In genomic region chr1:221887091-221887746, GRCh38 we compare ENCODE assay signal across 8 cellular contexts.
DNase-seq lines count a peak whose midpoint lies in the region; ATAC-seq and TF ChIP-seq lines count a peak whose summit lies in the region.

No MANE protein-coding gene starts in this region.

- peak overlapping the region; percentile 17 for H2AFZ ChIP-seq in mammary epithelial cell (ENCODE audit: low read depth, low read length)

- H3K4me3 ChIP-seq in AG04450 (ENCODE audit: low read depth, low read length) (no peak overlapping the region), mammary epithelial cell (replicated peaks in 1 of 3; ENCODE audit: insufficient read depth in 1 of 3, low read depth in 2 of 3, low read length in 3 of 3) (no peak overlapping the region), lower leg skin (ENCODE audit: low read depth, poor library complexity, severe bottlenecking) (no peak overlapping the region)

- no TSS peak for BruUV-seq in mammary epithelial cell (replicated peaks; lab: Mats Ljungman, UMichigan)

- DNase-seq in AG04450 (ENCODE audit: low read depth, low spot score) = peak; percentile 29
- peak; percentile 40 for DNase-seq in HuH-7 (ENCODE audit: low spot score)
- peak; percentile 100 for DNase-seq in mammary epithelial cell
- peak; percentile 75 to 96 for DNase-seq in lower leg skin (ENCODE audit: low spot score in 2 of 2)
- DNase-seq in SKM-1 treated with dmso at 0.1 percent for 144 hours (lab: John Stamatoyannopoulos, UW; ENCODE audit: unreplicated experiment) = no peak
- DNase-seq in NCI-H1105 treated with DMSO at 0.1 percent for 48 hours (lab: John Stamatoyannopoulos, UW) = no peak

- no peaks in the 10 kb centered on the region for H3K79me2 ChIP-seq in mammary epithelial cell (ENCODE audit: insufficient read depth, low read length)

- intact Hi-C loops in mammary epithelial cell (cut with micrococcal nuclease) = loop anchor here (1.0 to 2.0 kb wide), 5 partner anchors 18 to 280 kb away; partner anchors contain the start of gene DUSP10
- intact Hi-C loops in lower leg skin (cut with DNase I; ENCODE audit: low total_unique reads) = no loop called here

- dilution Hi-C loops in mammary epithelial cell (cut with HindIII; ENCODE audit: low sequenced_read_pairs) = loop anchor here (5.0 kb wide), 2 partner anchors 40 to 105 kb away; no protein-coding TSS in a partner anchor

- peak overlapping the region; percentile 42 for H3K9ac ChIP-seq in mammary epithelial cell (ENCODE audit: insufficient read depth, low read length)

- no peak for TF ChIP-seq POLR2A in lower leg skin (IDR thresholded peaks at IDR 0.05)

- no peaks in the 10 kb centered on the region for H3K36me3 ChIP-seq in mammary epithelial cell (ENCODE audit: insufficient read depth, low read length)

- H3K27ac ChIP-seq in AG04450 (ENCODE audit: low read depth, low read length) = no peak overlapping the region
- H3K27ac ChIP-seq in mammary epithelial cell (ENCODE audit: insufficient read depth, low read depth, low read length) = peak overlapping the region; percentile 93

- H3K27me3 ChIP-seq in AG04450 (ENCODE audit: control insufficient read depth, insufficient read depth, low read length) (no peaks in the 10 kb centered on the region), mammary epithelial cell (ENCODE audit: insufficient read depth, low read length) (no peaks in the 10 kb centered on the region)

- no peaks in the 10 kb centered on the region for H3K9me3 ChIP-seq in AG04450 (ENCODE audit: control insufficient read depth, insufficient read depth, low read length)
- H3K9me3 ChIP-seq in mammary epithelial cell (replicated peaks; ENCODE audit: insufficient read depth, low read length) = no peaks in the 10 kb centered on the region

- H4K20me1 ChIP-seq in mammary epithelial cell (ENCODE audit: insufficient read depth, low read length) = no peaks in the 10 kb centered on the region

- POLR2A ChIA-PET in AG04450 (lab: Yijun Ruan, JAX) = no interaction called here

- 15% methylated on average over 8 of the region's 8 CpGs for WGBS in mammary epithelial cell (ENCODE audit: low coverage, missing lambda C conversion rate)
- WGBS in lower leg skin, 2 donors = 35 to 45% methylated on average over 8 of the region's 8 CpGs

- CTCF ChIA-PET in AG04450 (lab: Charles Lee) = interaction anchor here (2.6 kb wide), 1 partner anchor 568 kb away, joined by 7 read pairs; no protein-coding TSS in a partner anchor
- CTCF ChIA-PET in mammary epithelial cell (lab: Charles Lee; ENCODE audit: low non-redundant PET) = interaction anchor here (0.5 kb wide), 1 partner anchor 162 kb away, joined by 3 read pairs; no protein-coding TSS in a partner anchor

- H3K4me2 ChIP-seq in mammary epithelial cell (ENCODE audit: insufficient read depth, low read depth, low read length) = peak overlapping the region; percentile 33

- H3K4me1 ChIP-seq in mammary epithelial cell (ENCODE audit: insufficient read depth, low read length) = peaks cover 48% of the 10 kb centered on the region

- ATAC-seq in GM19351 (IDR thresholded peaks at IDR 0.05; ENCODE audit: unreplicated experiment) (no peak), HG02981 (IDR thresholded peaks at IDR 0.05; ENCODE audit: unreplicated experiment) (no peak)

- peak; percentile 18; the same call in 1 of the 2 replicates for TF ChIP-seq CTCF in AG04450 (IDR thresholded peaks at IDR 0.05; ENCODE audit: low read depth, low read length)
- TF ChIP-seq CTCF in mammary epithelial cell (conservative IDR thresholded peaks at IDR 0.05 in 1 of 2, IDR thresholded peaks at IDR 0.05 in 1 of 2; ENCODE audit: extremely low read depth in 1 of 2, insufficient read depth in 1 of 2, low read depth in 1 of 2, low read length in 2 of 2) = no peak
- no peak for TF ChIP-seq CTCF in lower leg skin (IDR thresholded peaks at IDR 0.05)

- in situ Hi-C loops in mammary epithelial cell (cut with MboI; ENCODE audit: low sequenced_read_pairs in 2 of 2) = no loop called here

Comparison
In these comparisons a context has a peak if more than half of its experiments do, and no peak if none do; other contexts are left out.
1. DNase-seq: peak in AG04450 (single experiment), HuH-7 (single experiment), mammary epithelial cell (single experiment) and lower leg skin (2 of 2); none in SKM-1 treated with dmso at 0.1 percent for 144 hours (single experiment) and NCI-H1105 treated with DMSO at 0.1 percent for 48 hours (single experiment).